In the genomic region with DNA sequence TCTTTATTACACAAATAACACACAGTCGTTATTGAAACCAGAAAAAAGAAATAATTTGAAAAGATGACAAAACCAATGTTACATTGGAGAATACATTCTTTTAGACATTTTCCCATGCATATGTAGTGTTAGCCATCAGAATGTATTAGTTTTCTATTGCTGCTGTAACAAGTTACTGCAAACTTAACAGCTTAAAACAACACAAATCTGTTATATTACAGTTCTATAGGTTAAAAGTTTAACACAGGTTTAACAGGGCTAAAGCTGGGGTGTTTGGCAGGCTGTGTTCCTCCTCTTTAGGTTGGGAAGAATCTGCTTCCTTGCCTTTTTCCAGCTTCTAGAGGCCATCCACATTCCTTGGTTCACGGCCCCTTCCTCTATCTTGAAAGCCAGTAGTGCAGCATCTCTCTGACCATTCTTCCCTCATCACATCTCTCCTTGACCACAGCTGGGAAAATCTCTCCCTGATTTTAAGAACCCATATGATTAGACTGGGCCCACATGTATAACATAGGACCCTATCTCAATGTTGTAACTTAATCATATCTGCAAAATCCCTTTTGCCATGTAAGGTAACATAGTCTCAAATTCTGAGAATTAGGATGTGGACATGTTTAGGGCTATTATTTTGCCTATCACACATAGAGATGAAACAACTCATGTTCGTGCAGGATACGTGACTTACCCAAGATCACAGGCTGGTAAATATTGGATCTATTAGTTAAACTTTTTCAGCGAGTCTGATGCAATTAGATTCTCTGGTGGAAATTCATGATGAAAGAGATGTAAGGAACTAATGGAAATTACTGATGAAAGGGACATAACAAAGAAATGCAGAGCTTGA, we compare ENCODE assay signal across 21 cellular contexts.
DNase-seq lines count a peak whose midpoint lies in the region; ATAC-seq, FAIRE-seq and TF ChIP-seq lines count a peak whose summit lies in the region.
"Had no signal": no experiment of that assay in that cellular context is flagged by ENCODE, and none has a peak within 500 bp of the region (broad histone marks: within the 10 kb centered on the region; RNA-seq: fewer than 3 reads in every experiment).

No MANE protein-coding gene starts in this region.

- dilution Hi-C loops in mammary epithelial cell (cut with HindIII; ENCODE audit: low sequenced_read_pairs): no loop called here

- POLR2A ChIA-PET in HepG2 (lab: Yijun Ruan, JAX): interaction anchor here (0.7 to 3.8 kb wide), 11 partner anchors 22 to 190 kb away, joined by 3 to 37 read pairs (median 5); a partner anchor contains a TSS

- H2AFZ ChIP-seq in mammary epithelial cell (ENCODE audit: low read depth, low read length) (no peak overlapping the region), OCI-LY3 (ENCODE audit: low read depth, low read length) (0 out of 2 replicates have a peak overlapping the region, but pooled peaks have one; percentile 52), HepG2 (ENCODE audit: low read length) (no peak overlapping the region)

- H3K27me3 ChIP-seq in breast epithelium: no peaks in the 10 kb centered on the region
- H3K27me3 ChIP-seq in mammary epithelial cell (ENCODE audit: insufficient read depth, low read length): no peaks in the 10 kb centered on the region
- no peaks in the 10 kb centered on the region for H3K27me3 ChIP-seq in OCI-LY3 (ENCODE audit: low read depth, low read length)
- no peaks in the 10 kb centered on the region for H3K27me3 ChIP-seq in HepG2 (ENCODE audit: control insufficient read depth in 1 of 2, insufficient read depth in 2 of 2, low read length in 2 of 2)
- H3K27me3 ChIP-seq in gastrocnemius medialis: no peaks in the 10 kb centered on the region
- H3K27me3 ChIP-seq in stomach: no peaks in the 10 kb centered on the region
- H3K27me3 ChIP-seq: testis had no signal

- H3K4me1 ChIP-seq in breast epithelium (peaks cover 3 to 22% of the 10 kb centered on the region in 2 donors), mammary epithelial cell (ENCODE audit: insufficient read depth, low read length) (peaks cover 26% of the 10 kb centered on the region), OCI-LY3 (ENCODE audit: low read length) (peaks cover 60% of the 10 kb centered on the region), HepG2 (ENCODE audit: insufficient read depth, low read length) (peaks cover 96% of the 10 kb centered on the region), gastrocnemius medialis (peaks cover 0 to 19% of the 10 kb centered on the region in 2 donors), stomach (peaks cover 0 to 11% (median 3%) of the 10 kb centered on the region in 4 donors)
- H3K4me1 ChIP-seq: testis had no signal

- WGBS in mammary epithelial cell (ENCODE audit: low coverage, missing lambda C conversion rate): 90% methylated on average over 5 of the region's 5 CpGs
- 34% methylated on average over 5 of the region's 5 CpGs for WGBS in HepG2 (ENCODE audit: low lambda C conversion rate)
- 86 to 94% (median 89%) methylated on average over 5 of the region's 5 CpGs for WGBS in stomach, 5 donors

- no peak for FAIRE-seq in HepG2 (lab: Jason Lieb, UNC)
- FAIRE-seq: GM12891 had no signal

- H3K36me3 ChIP-seq in breast epithelium: no peaks in the 10 kb centered on the region
- no peaks in the 10 kb centered on the region for H3K36me3 ChIP-seq in mammary epithelial cell (ENCODE audit: insufficient read depth, low read length)
- H3K36me3 ChIP-seq in OCI-LY3 (replicated peaks; ENCODE audit: low read depth, low read length): peaks cover 16% of the 10 kb centered on the region
- no peaks in the 10 kb centered on the region for H3K36me3 ChIP-seq in HepG2 (replicated peaks in 1 of 2; ENCODE audit: control insufficient read depth in 1 of 2, insufficient read depth in 2 of 2, low read length in 2 of 2)
- no peaks in the 10 kb centered on the region for H3K36me3 ChIP-seq in gastrocnemius medialis
- no peaks in the 10 kb centered on the region for H3K36me3 ChIP-seq in stomach

- TF ChIP-seq CTCF in breast epithelium (IDR thresholded peaks at IDR 0.05): no peak
- TF ChIP-seq CTCF in mammary epithelial cell (conservative IDR thresholded peaks at IDR 0.05 in 1 of 2, IDR thresholded peaks at IDR 0.05 in 1 of 2; ENCODE audit: extremely low read depth in 1 of 2, insufficient read depth in 1 of 2, low read depth in 1 of 2, low read length in 2 of 2): no peak
- TF ChIP-seq CTCF in OCI-LY3 (IDR thresholded peaks at IDR 0.05; ENCODE audit: low read depth, low read length): no peak
- no peak for TF ChIP-seq CTCF in HepG2 (CRISPR knock-in tag; IDR thresholded peaks at IDR 0.05)
- no peak for TF ChIP-seq CTCF in gastrocnemius medialis (IDR thresholded peaks at IDR 0.05 in 4 of 5, conservative IDR thresholded peaks at IDR 0.05 in 1 of 5)
- no peak for TF ChIP-seq CTCF in stomach (IDR thresholded peaks at IDR 0.05)

- in situ Hi-C loops in mammary epithelial cell (cut with MboI; ENCODE audit: low sequenced_read_pairs in 2 of 2): no loop called here
- in situ Hi-C loops in HepG2 (cut with HindIII; ENCODE audit: extremely low pct_ligation_motif_present, low pct_unique_long_range_greater_than_20kb): no loop called here
- in situ Hi-C loops in gastrocnemius medialis (cut with MboI; ENCODE audit: low sequenced_read_pairs in 4 of 4): no loop called here

- H3K9ac ChIP-seq in mammary epithelial cell (ENCODE audit: insufficient read depth, low read length) (no peak overlapping the region), OCI-LY3 (ENCODE audit: low read length) (no peak overlapping the region), HepG2 (ENCODE audit: insufficient read depth, low read depth, low read length) (peak overlapping the region; percentile 88)

- no TSS peak for BruUV-seq in mammary epithelial cell (replicated peaks; lab: Mats Ljungman, UMichigan)
- TSS peak; percentile 97 for BruUV-seq in HepG2 (replicated peaks; lab: Mats Ljungman, UMichigan)

- TF ChIP-seq POLR2A in breast epithelium (IDR thresholded peaks at IDR 0.05): no peak
- no peak for TF ChIP-seq POLR2A in HepG2 (IDR thresholded peaks at IDR 0.05; ENCODE audit: insufficient read depth in 1 of 2, low read depth in 2 of 2, low read length in 2 of 2)
- TF ChIP-seq POLR2A in gastrocnemius medialis (IDR thresholded peaks at IDR 0.05): no peak
- no peak for TF ChIP-seq POLR2A in erythroblast (IDR thresholded peaks at IDR 0.05; ENCODE audit: low read length)
- no peak for TF ChIP-seq POLR2A in stomach (IDR thresholded peaks at IDR 0.05)

- H3K27ac ChIP-seq in breast epithelium (peak overlapping the region; percentile 48 to 58), mammary epithelial cell (ENCODE audit: insufficient read depth, low read depth, low read length) (no peak overlapping the region), OCI-LY3 (ENCODE audit: low read length) (peak overlapping the region; percentile 79; the same call in 1 of the 2 replicates), HepG2 (ENCODE audit: extremely low read length, insufficient read depth, low read length) (peak overlapping the region; percentile 98), gastrocnemius medialis (peak overlapping the region in 3 of 4 donors; percentile 21 to 30 (median 28)), stomach (peak overlapping the region in 1 of 5 donors; percentile 32)
- H3K27ac ChIP-seq: 22Rv1, testis had no signal

- TF ChIP-seq EP300 in HepG2 (IDR thresholded peaks at IDR 0.05; ENCODE audit: low read depth in 2 of 2, low read length in 2 of 2) (peak; percentile 91 to 99; a peak in 3 of 4 replicates), HepG2 (CRISPR knock-in tag; IDR thresholded peaks at IDR 0.05; ENCODE audit: borderline replicate concordance) (peak; percentile 96), stomach (IDR thresholded peaks at IDR 0.05) (no peak)

- CTCF ChIA-PET in mammary epithelial cell (lab: Charles Lee; ENCODE audit: low non-redundant PET): no interaction called here
- CTCF ChIA-PET in HepG2 (lab: Yijun Ruan, JAX; ENCODE audit: low intra/inter-chr PET ratio, low total read pairs): no interaction called here

- no peak overlapping the region for H3K4me3 ChIP-seq in breast epithelium
- H3K4me3 ChIP-seq in mammary epithelial cell (replicated peaks in 1 of 3; ENCODE audit: insufficient read depth in 1 of 3, low read depth in 2 of 3, low read length in 3 of 3): no peak overlapping the region
- no peak overlapping the region for H3K4me3 ChIP-seq in OCI-LY3 (ENCODE audit: low read length)
- H3K4me3 ChIP-seq in HepG2 (replicated peaks in 1 of 3; ENCODE audit: insufficient read depth in 1 of 3, low read depth in 2 of 3, low read length in 3 of 3): peak overlapping the region in 1 of 3 experiments; percentile 39; a peak in 1 of 6 replicates
- no peak overlapping the region for H3K4me3 ChIP-seq in gastrocnemius medialis
- no peak overlapping the region for H3K4me3 ChIP-seq in stomach
- H3K4me3 ChIP-seq: mucosa of descending colon, testis had no signal

- no peak for TF ChIP-seq RAD21 in HepG2 (CRISPR knock-in tag; IDR thresholded peaks at IDR 0.05)

- DNase-seq in breast epithelium (ENCODE audit: low spot score in 2 of 2): no peak
- no peak for DNase-seq in mammary epithelial cell
- peak; percentile 98 for DNase-seq in HepG2 (ENCODE audit: low spot score)
- DNase-seq in gastrocnemius medialis: no peak
- DNase-seq in erythroblast (lab: John Stamatoyannopoulos, UW): no peak
- DNase-seq in stomach: no peak
- no peak for DNase-seq in globus pallidus (ENCODE audit: low spot score)
- DNase-seq: activated CD4-positive, alpha-beta T cell treated with anti-CD3 and anti-CD28 coated beads for 48 hours; activated effector memory CD4-positive, alpha-beta T cell treated with anti-CD3 and anti-CD28 coated beads, Interleukin-2, amount 50 U/mL, for 16 hours; activated naive CD8-positive, alpha-beta T cell treated with anti-CD3 and anti-CD28 coated beads, Interleukin-2, amount 10 ng/mL, durations not matched to agents 7 days and 5 days; activated T-cell treated with anti-CD3 and anti-CD28 coated beads, Interleukin-2, amount 50 U/mL, for 1 hour; CD4-positive, alpha-beta memory T cell; NCI-H524; NK-92 treated with Interleukin-12 subunit alpha and Interleukin-12 subunit beta, amount 100 ng/mL, for 24 hours; SIG-M5; stimulated activated naive CD4-positive, alpha-beta T cell treated with Interleukin-2 at 50 U/mL for 16 hours had no signal

- ATAC-seq in HepG2: peak; percentile 77
- no peak for ATAC-seq in gastrocnemius medialis

- H3K9me3 ChIP-seq in breast epithelium (no peaks in the 10 kb centered on the region), mammary epithelial cell (replicated peaks; ENCODE audit: insufficient read depth, low read length) (no peaks in the 10 kb centered on the region), OCI-LY3 (ENCODE audit: insufficient read depth, low read length) (peaks cover 10% of the 10 kb centered on the region; the same call in 1 of the 2 replicates), HepG2 (ENCODE audit: low read length) (no peaks in the 10 kb centered on the region), gastrocnemius medialis (no peaks in the 10 kb centered on the region), stomach (no peaks in the 10 kb centered on the region)
- H3K9me3 ChIP-seq: mucosa of descending colon, testis had no signal

- H3K4me2 ChIP-seq in mammary epithelial cell (ENCODE audit: insufficient read depth, low read depth, low read length) (no peak overlapping the region), OCI-LY3 (ENCODE audit: low read length) (no peak overlapping the region), HepG2 (ENCODE audit: low read depth, low read length) (peak overlapping the region; percentile 74)

- intact Hi-C loops in breast epithelium (cut with DNase I; ENCODE audit: low total_unique reads) (no loop called here), mammary epithelial cell (cut with micrococcal nuclease) (no loop called here), HepG2 (cut with micrococcal nuclease; ENCODE audit: unreplicated experiment) (loop anchor here (1.0 to 5.0 kb wide), 7 partner anchors 25 to 175 kb away; a partner anchor contains a TSS), gastrocnemius medialis (cut with DNase I; ENCODE audit: low total_unique reads) (no loop called here), stomach (cut with DNase I; ENCODE audit: low total_unique reads) (no loop called here)

- no peaks in the 10 kb centered on the region for H4K20me1 ChIP-seq in mammary epithelial cell (ENCODE audit: insufficient read depth, low read length)
- no peaks in the 10 kb centered on the region for H4K20me1 ChIP-seq in OCI-LY3 (ENCODE audit: insufficient read depth, low read length)
- no peaks in the 10 kb centered on the region for H4K20me1 ChIP-seq in HepG2 (ENCODE audit: insufficient read depth, low read length)

- H3K79me2 ChIP-seq in mammary epithelial cell (ENCODE audit: insufficient read depth, low read length) (no peaks in the 10 kb centered on the region), OCI-LY3 (ENCODE audit: low read length) (no peaks in the 10 kb centered on the region), HepG2 (ENCODE audit: insufficient read depth, low read length) (peaks cover 7% of the 10 kb centered on the region)
